Comparison of ENCODE assay signal across 8 cellular contexts in the genomic region with DNA sequence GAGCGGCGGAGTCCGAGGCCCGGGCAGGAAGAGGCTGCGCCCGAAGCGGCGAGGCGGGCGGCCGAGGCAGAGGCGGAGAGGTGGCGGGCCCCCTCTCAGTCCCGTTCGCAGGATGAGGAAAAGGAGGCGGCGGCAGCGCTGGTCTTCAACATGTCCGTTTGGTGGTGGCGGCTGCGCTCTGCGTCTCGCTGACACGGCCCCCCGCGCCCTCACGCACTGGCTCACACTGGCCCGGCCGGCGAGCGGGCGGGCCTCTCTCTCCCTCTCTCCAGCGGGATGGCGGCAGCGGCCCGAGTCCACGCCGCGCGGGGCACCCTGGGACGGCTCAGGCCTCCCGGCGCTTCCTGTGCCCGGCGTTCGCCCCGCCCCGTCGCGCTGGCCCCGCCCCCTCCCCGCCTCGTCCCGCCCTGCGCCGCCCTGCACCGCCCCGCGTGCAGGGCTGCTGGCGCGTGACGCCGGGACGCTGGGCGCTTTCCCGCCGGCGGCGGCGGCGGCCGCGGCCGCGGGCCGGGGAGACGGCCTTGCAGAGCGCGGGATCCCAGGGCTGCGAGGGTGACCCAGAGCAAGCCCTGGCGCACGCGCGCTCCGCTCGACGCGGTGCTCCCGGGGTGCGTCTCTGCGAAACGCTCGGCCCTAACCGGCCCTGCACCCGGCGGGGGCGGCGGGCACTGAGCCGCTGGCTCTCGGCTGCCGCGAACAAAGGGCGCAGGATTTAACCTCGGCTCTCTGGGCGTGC. TPM values are rescaled to one million over a fixed set of nuclear protein-coding genes. Genes with fewer than 3 reads are reported as not detected.
DNase-seq lines count a peak whose midpoint lies in the region; ATAC-seq and TF ChIP-seq lines count a peak whose summit lies in the region.

TSS of gene SCAF4 (minus strand) at position 317 of the 736 bp plus-strand sequence. CDS start 426 bp downstream, outside the sequence.

- no peaks in the 10 kb centered on the region for H3K9me3 Mint-ChIP-seq in activated CD4-positive, alpha-beta T cell treated with anti-CD3 and anti-CD28 coated beads, Interleukin-2, amount 10 ng/mL, durations not matched to agents 24 days and 14 days

- peaks cover 21 to 55% of the 10 kb centered on the region in 2 donors for H3K4me1 ChIP-seq in left lung

- no peaks in the 10 kb centered on the region for H3K27me3 ChIP-seq in left lung

- H3K4me3 ChIP-seq in left lung, result peak within 1 kb of the TSS; percentile 82 to 97

- peak within 1 kb of the TSS; percentile 95 to 96 for H3K27ac ChIP-seq in left lung

- DNase-seq in C1 segment of cervical spinal cord (lab: John Stamatoyannopoulos, UW) (peak; percentile 39 to 96 (median 86)), NCI-H510A treated with DMSO at 0.1 percent for 48 hours (lab: John Stamatoyannopoulos, UW) (peak; percentile 85), dedifferentiated amniotic fluid mesenchymal stem cell (ENCODE audit: extremely low spot score) (peak; percentile 88), left lung (peak; percentile 92 to 99)
- DNase-seq in activated CD4-positive, alpha-beta T cell treated with anti-CD3 and anti-CD28 coated beads, Interleukin-2, amount 10 ng/mL, durations not matched to agents 24 days and 14 days, result peak; percentile 94
- peak; percentile 62 for DNase-seq in stimulated activated CD4-positive, alpha-beta T cell treated with anti-CD3 and anti-CD28 coated beads, Interleukin-2, amount 100 ng/mL, for 4 hours (ENCODE audit: low read depth)

- peaks cover 3% of the 10 kb centered on the region for H3K36me3 Mint-ChIP-seq in activated CD4-positive, alpha-beta T cell treated with anti-CD3 and anti-CD28 coated beads, Interleukin-2, amount 10 ng/mL, durations not matched to agents 24 days and 14 days (ENCODE audit: low read depth)

- peak within 1 kb of the TSS; percentile 82 for H3K27ac Mint-ChIP-seq in activated CD4-positive, alpha-beta T cell treated with anti-CD3 and anti-CD28 coated beads, Interleukin-2, amount 10 ng/mL, durations not matched to agents 24 days and 14 days

- peaks cover 0 to 5% of the 10 kb centered on the region in 2 donors for H3K36me3 ChIP-seq in left lung

- no peaks in the 10 kb centered on the region for H3K27me3 Mint-ChIP-seq in activated CD4-positive, alpha-beta T cell treated with anti-CD3 and anti-CD28 coated beads, Interleukin-2, amount 10 ng/mL, durations not matched to agents 24 days and 14 days

- intact Hi-C loops in activated CD4-positive, alpha-beta T cell treated with anti-CD3 and anti-CD28 coated beads, Interleukin-2, amount 10 ng/mL, durations not matched to agents 24 days and 14 days (cut with micrococcal nuclease), result loop anchor here (1.0 to 5.0 kb wide), 3 partner anchors 73 to 600 kb away; partner anchors contain the start of gene SOD1
- intact Hi-C loops in left lung (cut with DNase I), result no loop called here

- no peak for TF ChIP-seq CTCF in left lung (IDR thresholded peaks at IDR 0.05)

- H3K9me3 ChIP-seq in left lung, result no peaks in the 10 kb centered on the region

- peaks cover 9% of the 10 kb centered on the region for H3K4me1 Mint-ChIP-seq in activated CD4-positive, alpha-beta T cell treated with anti-CD3 and anti-CD28 coated beads, Interleukin-2, amount 10 ng/mL, durations not matched to agents 24 days and 14 days

- ATAC-seq in GM19324 (IDR thresholded peaks at IDR 0.05; ENCODE audit: low FRiP score, unreplicated experiment), result peak; percentile 90
- ATAC-seq in HG03457 (IDR thresholded peaks at IDR 0.05; ENCODE audit: unreplicated experiment), result peak; percentile 72
- ATAC-seq in left lung, result peak; percentile 92

- peak within 1 kb of the TSS; percentile 90 for H3K4me3 Mint-ChIP-seq in activated CD4-positive, alpha-beta T cell treated with anti-CD3 and anti-CD28 coated beads, Interleukin-2, amount 10 ng/mL, durations not matched to agents 24 days and 14 days

RNA-seq across cellular contexts. Expression of gene SCAF4, which starts in this region (rescaled TPM):
- 65.4 and 65.7 TPM in 2 replicates for total RNA-seq in activated CD4-positive, alpha-beta T cell treated with anti-CD3 and anti-CD28 coated beads, Interleukin-2, amount 10 ng/mL, durations not matched to agents 24 days and 14 days
- total RNA-seq in left lung, result 10 to 100 TPM; 23.9 to 29.7 TPM

Comparison
In these comparisons a context has a peak if more than half of its experiments do, and no peak if none do; other contexts are left out.
1. Peak in every context shown above with its lines: DNase-seq, ATAC-seq, H3K4me3 ChIP-seq and H3K27ac ChIP-seq.